8 cellular contexts compared by ENCODE assay signal in genomic region chr1:37553927-37554808, GRCh38. TPM values are rescaled to one million over a fixed set of nuclear protein-coding genes. Genes with fewer than 3 reads are reported as not detected.
A peak's percentile ranks its signal among the peaks of the same experiment; 100 is the strongest.
DNase-seq lines count a peak whose midpoint lies in the region; TF ChIP-seq lines count a peak whose summit lies in the region.

SNIP1 (minus strand) TSS chr1:37554293; CDS start chr1:37554229, 64 bp downstream.

- TF ChIP-seq RAD21 in SK-N-SH (IDR thresholded peaks at IDR 0.05; ENCODE audit: low read length): no peak

- peaks cover 49% of the 10 kb centered on the region for H3K79me2 ChIP-seq in SK-N-SH (ENCODE audit: insufficient read depth)

- H3K9me3 Mint-ChIP-seq in activated naive CD4-positive, alpha-beta T cell treated with anti-CD3 and anti-CD28 coated beads, Interleukin-2, amount 10 ng/mL, durations not matched to agents 7 days and 5 days: peaks cover 4% of the 10 kb centered on the region

- no peak for TF ChIP-seq EP300 in SK-N-SH (IDR thresholded peaks at IDR 0.05; ENCODE audit: borderline replicate concordance in 1 of 2, low read depth in 1 of 2, low read length in 1 of 2)

- peak within 1 kb of the TSS; percentile 100 for H3K4me3 Mint-ChIP-seq in activated naive CD4-positive, alpha-beta T cell treated with anti-CD3 and anti-CD28 coated beads, Interleukin-2, amount 10 ng/mL, durations not matched to agents 7 days and 5 days

- CTCF ChIA-PET in SK-N-SH (lab: Yijun Ruan, JAX): interaction anchor here (1.0 to 1.1 kb wide), 3 partner anchors 39 to 241 kb away, joined by 3 to 5 read pairs (median 4); no protein-coding TSS in a partner anchor
- CTCF ChIA-PET in activated naive CD4-positive, alpha-beta T cell treated with anti-CD3 and anti-CD28 coated beads, Interleukin-2, amount 10 ng/mL, durations not matched to agents 7 days and 5 days (lab: Charles Lee): no interaction called here

- peaks cover 10 to 23% of the 10 kb centered on the region in 2 experiments; a peak in 2 of 4 replicates for H3K4me1 ChIP-seq in SK-N-SH (ENCODE audit: control insufficient read depth in 1 of 2, insufficient read depth in 2 of 2, low read depth in 1 of 2, low read length in 1 of 2)

- TF ChIP-seq CTCF in HFF-Myc (IDR thresholded peaks at IDR 0.05; ENCODE audit: low read depth, low read length, missing control alignments): no peak
- no peak for TF ChIP-seq CTCF in SK-N-SH (IDR thresholded peaks at IDR 0.05)

- H3K36me3 Mint-ChIP-seq in activated naive CD4-positive, alpha-beta T cell treated with anti-CD3 and anti-CD28 coated beads, Interleukin-2, amount 10 ng/mL, durations not matched to agents 7 days and 5 days: peaks cover 39% of the 10 kb centered on the region

- DNase-seq in ELF-1 (ENCODE audit: low read depth, low spot score): peak; percentile 94
- peak; percentile 79 for DNase-seq in HFF-Myc (ENCODE audit: extremely low read depth, low read depth)
- DNase-seq in NCI-H1092 (lab: John Stamatoyannopoulos, UW): peak; percentile 90
- peak; percentile 96 for DNase-seq in SK-N-SH
- peak; percentile 95 for DNase-seq in activated naive CD4-positive, alpha-beta T cell treated with anti-CD3 and anti-CD28 coated beads, Interleukin-2, amount 10 ng/mL, durations not matched to agents 7 days and 5 days
- peak; percentile 97 for DNase-seq in germinal center (ENCODE audit: low spot score)
- peak; percentile 70 for DNase-seq in non-pigmented ciliary epithelial cell (ENCODE audit: low read depth)
- peak; percentile 36 to 97 (median 91) for DNase-seq in substantia nigra (lab: John Stamatoyannopoulos, UW)

- peaks cover 12% of the 10 kb centered on the region for H3F3A ChIP-seq in SK-N-SH (replicated peaks; ENCODE audit: insufficient read depth)

- no peaks in the 10 kb centered on the region for H3K9me3 ChIP-seq in SK-N-SH

- POLR2A ChIA-PET in SK-N-SH (lab: Yijun Ruan, JAX): no interaction called here

- H3K27me3 Mint-ChIP-seq in activated naive CD4-positive, alpha-beta T cell treated with anti-CD3 and anti-CD28 coated beads, Interleukin-2, amount 10 ng/mL, durations not matched to agents 7 days and 5 days: peaks cover 10% of the 10 kb centered on the region

- H4K20me1 ChIP-seq in SK-N-SH (ENCODE audit: insufficient read depth): peaks cover 12% of the 10 kb centered on the region; the same call in 1 of the 2 replicates

- H3K27ac ChIP-seq in SK-N-SH (ENCODE audit: low read depth in 2 of 2, low read length in 1 of 2) (peak within 1 kb of the TSS; percentile 61 to 85; a peak in 3 of 4 replicates), substantia nigra (ENCODE audit: low read depth, low read length, poor library complexity, severe bottlenecking) (peak within 1 kb of the TSS; percentile 67)

- H3K4me3 ChIP-seq in HFF-Myc (replicated peaks; ENCODE audit: low read depth, low read length): peak within 1 kb of the TSS; percentile 91
- peak within 1 kb of the TSS; percentile 91 to 95 for H3K4me3 ChIP-seq in SK-N-SH (ENCODE audit: low read depth in 2 of 2, low read length in 1 of 2)

- no peaks in the 10 kb centered on the region for H3K27me3 ChIP-seq in SK-N-SH (ENCODE audit: insufficient read depth)

- peak within 1 kb of the TSS; percentile 98 for H3K27ac Mint-ChIP-seq in activated naive CD4-positive, alpha-beta T cell treated with anti-CD3 and anti-CD28 coated beads, Interleukin-2, amount 10 ng/mL, durations not matched to agents 7 days and 5 days

- H3K4me2 ChIP-seq in SK-N-SH: peak within 1 kb of the TSS; percentile 84

- no peaks in the 10 kb centered on the region for H3K9me2 ChIP-seq in SK-N-SH

- WGBS in SK-N-SH (ENCODE audit: low lambda C conversion rate): 31% methylated on average over 22 of the region's 54 CpGs

- peak within 1 kb of the TSS; percentile 94 for H3K9ac ChIP-seq in SK-N-SH

- H3K36me3 ChIP-seq in SK-N-SH (replicated peaks in 1 of 2; ENCODE audit: control insufficient read depth in 1 of 2, insufficient read depth in 2 of 2, low read length in 1 of 2): peaks cover 21 to 30% of the 10 kb centered on the region in 2 experiments

- peaks cover 57% of the 10 kb centered on the region for H3K4me1 Mint-ChIP-seq in activated naive CD4-positive, alpha-beta T cell treated with anti-CD3 and anti-CD28 coated beads, Interleukin-2, amount 10 ng/mL, durations not matched to agents 7 days and 5 days

- peak within 1 kb of the TSS; percentile 68; the same call in 1 of the 2 replicates for H2AFZ ChIP-seq in SK-N-SH (ENCODE audit: low read depth)

TF ChIP-seq in SK-N-SH, 30 proteins besides CTCF, POLR2A, EP300 and RAD21 (continues in another document):
- TF ChIP-seq TEAD4 (IDR thresholded peaks at IDR 0.05; ENCODE audit: borderline replicate concordance, insufficient read depth): no peak
- TF ChIP-seq USF2 (IDR thresholded peaks at IDR 0.05; ENCODE audit: borderline replicate concordance, low read depth, low read length): peak; percentile 65; the same call in 1 of the 2 replicates
- peak; percentile 94 for TF ChIP-seq USF1 (IDR thresholded peaks at IDR 0.05; ENCODE audit: borderline replicate concordance, low read depth)
- TF ChIP-seq SMC3 (IDR thresholded peaks at IDR 0.05; ENCODE audit: low read depth, low read length): no peak
- no peak for TF ChIP-seq EZH2phosphoT487 (IDR thresholded peaks at IDR 0.05; ENCODE audit: borderline replicate concordance, low read depth)
- peak; percentile 99 for TF ChIP-seq GABPA (IDR thresholded peaks at IDR 0.05; ENCODE audit: low read depth)
- no peak for TF ChIP-seq JUND (IDR thresholded peaks at IDR 0.05)
- no peak for TF ChIP-seq FOXJ3 (CRISPR knock-in tag; IDR thresholded peaks at IDR 0.05)
- no peak for TF ChIP-seq NFIC (IDR thresholded peaks at IDR 0.05; ENCODE audit: borderline replicate concordance)
- TF ChIP-seq RFX5 (IDR thresholded peaks at IDR 0.05; ENCODE audit: low read length): no peak
- peak; percentile 80 for TF ChIP-seq MXI1 (IDR thresholded peaks at IDR 0.05; ENCODE audit: low read depth, low read length)
- peak; percentile 38; the same call in 1 of the 2 replicates for TF ChIP-seq SIN3A (IDR thresholded peaks at IDR 0.05; ENCODE audit: borderline replicate concordance, low read depth, low read length)
- no peak for TF ChIP-seq GATA2 (CRISPR knock-in tag; IDR thresholded peaks at IDR 0.05)
- TF ChIP-seq ELF1 (IDR thresholded peaks at IDR 0.05): peak; percentile 86
- 0 out of 2 replicates have a peak, but pooled peaks have one; percentile 9 for TF ChIP-seq RCOR1 (IDR thresholded peaks at IDR 0.05; ENCODE audit: low read length)
- TF ChIP-seq TCF12 (IDR thresholded peaks at IDR 0.05): peak; percentile 7; the same call in 1 of the 2 replicates
- TF ChIP-seq PBX3 (IDR thresholded peaks at IDR 0.05): no peak
- peak; percentile 89; the same call in 1 of the 2 replicates for TF ChIP-seq FOXM1 (IDR thresholded peaks at IDR 0.05; ENCODE audit: low read depth)
- TF ChIP-seq CHD2 (IDR thresholded peaks at IDR 0.05; ENCODE audit: low read length, partially characterized antibody): peak; percentile 85
- peak; percentile 44; the same call in 1 of the 2 replicates for TF ChIP-seq TAF1 (IDR thresholded peaks at IDR 0.05; ENCODE audit: borderline replicate concordance, low read depth, low read length)
- peak; percentile 89 for TF ChIP-seq POLR2AphosphoS5 (IDR thresholded peaks at IDR 0.05; ENCODE audit: low read depth, low read length)
- TF ChIP-seq MEF2A (IDR thresholded peaks at IDR 0.05; ENCODE audit: borderline replicate concordance, low read depth): no peak
- 0 out of 2 replicates have a peak, but pooled peaks have one; percentile 27 for TF ChIP-seq ZBTB33 (IDR thresholded peaks at IDR 0.05; ENCODE audit: borderline replicate concordance, low read depth)

RNA-seq across cellular contexts. Expression of gene SNIP1, which starts in this region (rescaled TPM):
- polyA plus RNA-seq in SK-N-SH (2012; rRNA removed): 8.4 and 10.2 TPM in 2 replicates
- polyA plus RNA-seq in SK-N-SH (2012; cell fraction: cytosol; rRNA removed): 7.8 and 8.2 TPM in 2 replicates
- 17.1 and 23.1 TPM in 2 replicates for polyA plus RNA-seq in SK-N-SH (2012; cell fraction: nucleus; rRNA removed)

Comparison
In these comparisons a context has a peak if more than half of its experiments do, and no peak if none do; other contexts are left out.
1. Peak in every context shown above with its lines: DNase-seq, H3K4me3 ChIP-seq and H3K27ac ChIP-seq.